In the genomic region with DNA sequence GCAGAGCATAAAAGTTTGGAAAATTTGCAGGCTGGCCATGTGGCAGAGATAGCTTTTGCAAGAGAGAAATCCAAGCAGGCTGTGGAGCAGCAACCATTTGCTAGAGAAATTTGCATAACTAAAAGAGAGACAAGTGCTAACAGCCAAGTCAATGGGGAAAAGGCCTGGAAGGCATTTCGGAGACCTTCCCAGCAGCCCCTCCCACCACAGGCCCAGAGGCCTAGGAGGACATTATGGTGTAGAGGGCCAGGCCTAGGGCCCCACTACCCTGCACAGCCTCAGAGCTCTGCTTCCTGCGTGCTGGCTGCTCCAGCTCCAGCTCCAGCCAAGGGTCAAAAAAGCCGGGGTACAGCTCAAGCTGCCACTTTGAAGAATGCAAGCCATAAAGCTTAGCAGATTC, we compare ENCODE assay signal across 24 cellular contexts.
DNase-seq lines count a peak whose midpoint lies in the region; ATAC-seq, FAIRE-seq and TF ChIP-seq lines count a peak whose summit lies in the region.
"Had no signal": no experiment of that assay in that cellular context is flagged by ENCODE, and none has a peak within 500 bp of the region (broad histone marks: within the 10 kb centered on the region; RNA-seq: fewer than 3 reads in every experiment).

No MANE protein-coding gene starts in this region.

- no peaks in the 10 kb centered on the region for H3K36me3 ChIP-seq in CD4-positive, CD25-positive, alpha-beta regulatory T cell (ENCODE audit: control insufficient read depth, insufficient read depth, low read length)
- H3K36me3 ChIP-seq in GM23338 (ENCODE audit: insufficient read depth) (peaks cover 9% of the 10 kb centered on the region), H1 (ENCODE audit: control insufficient read depth in 2 of 4, insufficient read depth in 4 of 4, low read length in 3 of 4) (0 out of 8 replicates have a peak, but pooled peaks cover 0 to 6% (median 0%) of the 10 kb centered on the region in 4 experiments), gastrocnemius medialis (no peaks in the 10 kb centered on the region)

- POLR2A ChIA-PET in H1 (lab: Charles Lee; ENCODE audit: partially characterized antibody): interaction anchor here (1.0 to 1.6 kb wide), 2 partner anchors 18 to 21 kb away, joined by 3 read pairs; no protein-coding TSS in a partner anchor

- no peak overlapping the region for H3K56ac ChIP-seq in H1 (replicated peaks; ENCODE audit: insufficient read length, low read depth, low read length)

- no peaks in the 10 kb centered on the region for H3K27me3 ChIP-seq in CD4-positive, CD25-positive, alpha-beta regulatory T cell (ENCODE audit: control insufficient read depth, insufficient read depth, low read length)
- H3K27me3 ChIP-seq in GM23338 (ENCODE audit: insufficient read depth) (no peaks in the 10 kb centered on the region), H1 (replicated peaks in 1 of 4; ENCODE audit: control insufficient read depth in 3 of 4, extremely low read depth in 1 of 4, insufficient read depth in 3 of 4, low read length in 3 of 4) (no peaks in the 10 kb centered on the region), gastrocnemius medialis (no peaks in the 10 kb centered on the region)

- DNase-seq in CD4-positive, CD25-positive, alpha-beta regulatory T cell: no peak
- DNase-seq in GM23338 (ENCODE audit: low spot score) (peak; percentile 65), H1 (ENCODE audit: low read depth in 1 of 2, low spot score in 2 of 2) (no peak), gastrocnemius medialis (no peak), superior temporal gyrus (ENCODE audit: extremely low spot score) (no peak), amygdala (lab: John Stamatoyannopoulos, UW) (no peak)
- DNase-seq: C1 segment of cervical spinal cord; CD8-positive, alpha-beta memory T cell; DMS 273 treated with DMSO at 0.1 percent for 48 hours; DMS79; EL; GF-D8; Karpas-422; NCI-H1092 treated with DMSO at 0.1 percent for 48 hours; NCI-H1436; NCI-H187 treated with DMSO at 0.1 percent for 48 hours; NCI-H82; PC-9; SHP77 treated with DMSO at 0.1 percent for 48 hours had no signal

- TF ChIP-seq POLR2A in H1 (IDR thresholded peaks at IDR 0.05; ENCODE audit: control extremely low read depth in 1 of 2, low read depth in 2 of 2, low read length in 2 of 2): no peak
- TF ChIP-seq POLR2A in gastrocnemius medialis (IDR thresholded peaks at IDR 0.05): no peak
- no peak for TF ChIP-seq POLR2A in GM18505 (IDR thresholded peaks at IDR 0.05; ENCODE audit: borderline replicate concordance, extremely low read depth, insufficient read depth, insufficient read length)

- no peak overlapping the region for H3K4me3 ChIP-seq in CD4-positive, CD25-positive, alpha-beta regulatory T cell (ENCODE audit: low read depth, low read length)
- H3K4me3 ChIP-seq in GM23338 (no peak overlapping the region), H1 (ENCODE audit: extremely low read depth in 1 of 4, insufficient read depth in 2 of 4, low read depth in 3 of 4, low read length in 4 of 4) (no peak overlapping the region), gastrocnemius medialis (no peak overlapping the region)
- H3K4me3 ChIP-seq: PC-9 had no signal

- no peak for TF ChIP-seq RAD21 in H1 (IDR thresholded peaks at IDR 0.05 in 1 of 2, conservative IDR thresholded peaks at IDR 0.05 in 1 of 2; ENCODE audit: low read depth in 2 of 2, low read length in 2 of 2)

- H3K9me3 Mint-ChIP-seq in CD4-positive, CD25-positive, alpha-beta regulatory T cell: peaks cover 0 to 1% (median 0%) of the 10 kb centered on the region in 7 donors
- peaks cover 29% of the 10 kb centered on the region for H3K9me3 Mint-ChIP-seq in GM23338
- H3K9me3 Mint-ChIP-seq: CD8-positive, alpha-beta memory T cell had no signal

- H2AFZ ChIP-seq in GM23338 (no peak overlapping the region), H1 (ENCODE audit: low read length) (no peak overlapping the region)
- H2AFZ ChIP-seq: PC-9 had no signal

- no peak overlapping the region for H3K14ac ChIP-seq in H1 (ENCODE audit: insufficient read length)

- H3K9ac ChIP-seq in H1 (replicated peaks in 1 of 4; ENCODE audit: extremely low read depth in 1 of 4, low read depth in 3 of 4, low read length in 3 of 4): no peak overlapping the region

- H3K79me2 ChIP-seq in GM23338 (replicated peaks; ENCODE audit: insufficient read depth): peaks cover 9% of the 10 kb centered on the region; the same call in 1 of the 2 replicates
- H3K79me2 ChIP-seq in H1 (ENCODE audit: control insufficient read depth in 1 of 2, insufficient read depth in 2 of 2, low read length in 2 of 2): no peaks in the 10 kb centered on the region

- no peak for ATAC-seq in CD4-positive, CD25-positive, alpha-beta regulatory T cell (ENCODE audit: low read depth in 2 of 2)
- peak; percentile 79 for ATAC-seq in GM23338
- ATAC-seq in gastrocnemius medialis: no peak
- no peak for ATAC-seq in GM18505 (IDR thresholded peaks at IDR 0.05; ENCODE audit: unreplicated experiment)
- ATAC-seq: HepG2 had no signal

- CTCF ChIA-PET in H1 (lab: Charles Lee; ENCODE audit: partially characterized antibody): interaction anchor here (1.3 kb wide), 1 partner anchor 189 kb away, joined by 3 read pairs; no protein-coding TSS in a partner anchor

- H3K9me3 ChIP-seq in CD4-positive, CD25-positive, alpha-beta regulatory T cell (ENCODE audit: control insufficient read depth in 2 of 2, low read length in 2 of 2): no peaks in the 10 kb centered on the region
- H3K9me3 ChIP-seq in H1 (ENCODE audit: insufficient read depth in 2 of 2, low read depth in 1 of 2, low read length in 1 of 2) (peaks cover 16 to 17% of the 10 kb centered on the region in 2 experiments), gastrocnemius medialis (no peaks in the 10 kb centered on the region)

- no peak overlapping the region for H4K5ac ChIP-seq in H1 (ENCODE audit: insufficient read length, low read depth, low read length)

- H3K4me2 ChIP-seq in GM23338 (peak overlapping the region; percentile 41; the same call in 1 of the 2 replicates), H1 (ENCODE audit: insufficient read depth in 1 of 2, low read depth in 2 of 2, low read length in 2 of 2) (no peak overlapping the region; a peak in 1 of 4 replicates)
- H3K4me2 ChIP-seq: PC-9 had no signal

- H3K4me3 Mint-ChIP-seq in CD4-positive, CD25-positive, alpha-beta regulatory T cell: no peak overlapping the region
- no peak overlapping the region for H3K4me3 Mint-ChIP-seq in GM23338
- H3K4me3 Mint-ChIP-seq: CD8-positive, alpha-beta memory T cell had no signal

- H3K9me2 ChIP-seq in GM23338 (ENCODE audit: insufficient read depth): peaks cover 12% of the 10 kb centered on the region; the same call in 1 of the 2 replicates

- TF ChIP-seq EP300 in H1 (IDR thresholded peaks at IDR 0.05; ENCODE audit: borderline replicate concordance in 1 of 2, low read depth in 2 of 2, low read length in 2 of 2): no peak

- 89% methylated on average over 3 of the region's 3 CpGs; no CpG with 5 or more reads in 1 of the 2 experiments for WGBS in H1 (ENCODE audit: extremely low coverage in 1 of 2, insufficient coverage in 1 of 2, insufficient read length in 1 of 2, insufficient replicate concordance in 2 of 2, low coverage in 1 of 2, low lambda C conversion rate in 2 of 2, missing lambda C conversion rate in 1 of 2), 2 experiments

- in situ Hi-C loops in gastrocnemius medialis (cut with MboI; ENCODE audit: low sequenced_read_pairs in 4 of 4): no loop called here

- no peaks in the 10 kb centered on the region for H3F3A ChIP-seq in GM23338 (replicated peaks; ENCODE audit: low read depth)

- no peak overlapping the region for H2AK5ac ChIP-seq in H1 (ENCODE audit: low read depth, low read length)

- no peak overlapping the region for H2BK120ac ChIP-seq in H1 (replicated peaks; ENCODE audit: low read depth, low read length)

- no peak overlapping the region for H2BK20ac ChIP-seq in H1 (ENCODE audit: low read length)

- no peak overlapping the region for H3K23ac ChIP-seq in H1 (ENCODE audit: insufficient read length)

- H3K18ac ChIP-seq in H1 (ENCODE audit: extremely low read depth, low read length): peak overlapping the region; percentile 38; the same call in 1 of the 2 replicates

- H4K20me1 ChIP-seq in GM23338 (replicated peaks; ENCODE audit: insufficient read depth) (0 out of 2 replicates have a peak, but pooled peaks cover 4% of the 10 kb centered on the region), H1 (replicated peaks in 1 of 2; ENCODE audit: control insufficient read depth in 1 of 2, insufficient read depth in 2 of 2, low read length in 2 of 2) (no peaks in the 10 kb centered on the region)

- peak overlapping the region in 2 of 3 donors; percentile 10 to 13 for H3K27ac Mint-ChIP-seq in CD4-positive, CD25-positive, alpha-beta regulatory T cell
- no peak overlapping the region for H3K27ac Mint-ChIP-seq in GM23338

- no peaks in the 10 kb centered on the region for H3K27me3 Mint-ChIP-seq in CD4-positive, CD25-positive, alpha-beta regulatory T cell
- H3K27me3 Mint-ChIP-seq in GM23338 (ENCODE audit: insufficient read depth, low read depth, poor library complexity): peaks cover 6% of the 10 kb centered on the region

- FAIRE-seq in H1 (lab: Jason Lieb, UNC): no peak
- FAIRE-seq: GM12891, GM19239, H54, HepG2 had no signal

- no peak overlapping the region for H2BK12ac ChIP-seq in H1 (ENCODE audit: low read depth, low read length)

- no peak overlapping the region for H4K8ac ChIP-seq in H1 (ENCODE audit: extremely low read depth, insufficient read depth, low read length)

- peaks cover 21 to 59% (median 42%) of the 10 kb centered on the region in 4 donors for H3K4me1 Mint-ChIP-seq in CD4-positive, CD25-positive, alpha-beta regulatory T cell
- peaks cover 24% of the 10 kb centered on the region for H3K4me1 Mint-ChIP-seq in GM23338

- no peak overlapping the region for H3K27ac ChIP-seq in CD4-positive, CD25-positive, alpha-beta regulatory T cell (ENCODE audit: insufficient read depth, low read length, poor library complexity, severe bottlenecking)
- H3K27ac ChIP-seq in GM23338 (ENCODE audit: low read depth) (peak overlapping the region; percentile 73), H1 (ENCODE audit: low read depth, low read length) (no peak overlapping the region), gastrocnemius medialis (peak overlapping the region; percentile 0 to 86 (median 39))
- H3K27ac ChIP-seq: PC-9 had no signal

- H3K79me1 ChIP-seq in H1 (ENCODE audit: low read depth, low read length): no peaks in the 10 kb centered on the region

- 0 out of 2 replicates have a peak overlapping the region, but pooled peaks have one; percentile 60 for H2BK5ac ChIP-seq in H1 (ENCODE audit: low read depth, low read length)

- intact Hi-C loops in gastrocnemius medialis (cut with DNase I; ENCODE audit: low total_unique reads): loop anchor here (10.0 kb wide), 1 partner anchor 59 kb away; no protein-coding TSS in a partner anchor

- peaks cover 8% of the 10 kb centered on the region for H3K36me3 Mint-ChIP-seq in CD4-positive, CD25-positive, alpha-beta regulatory T cell
- H3K36me3 Mint-ChIP-seq in GM23338 (ENCODE audit: low read depth): peaks cover 31% of the 10 kb centered on the region

- H4K91ac ChIP-seq in H1 (replicated peaks; ENCODE audit: insufficient read length, low read length): no peak overlapping the region

- no peaks in the 10 kb centered on the region; the same call in 1 of the 2 replicates for H3K23me2 ChIP-seq in H1 (ENCODE audit: low read depth, low read length)

- TF ChIP-seq CTCF in GM23338 (conservative IDR thresholded peaks at IDR 0.05; ENCODE audit: low read depth in 2 of 2) (no peak), H1 (IDR thresholded peaks at IDR 0.05; ENCODE audit: control extremely low read depth in 1 of 3, insufficient read depth in 1 of 3, low read depth in 1 of 3, low read length in 3 of 3) (no peak), gastrocnemius medialis (IDR thresholded peaks at IDR 0.05 in 4 of 5, conservative IDR thresholded peaks at IDR 0.05 in 1 of 5) (no peak)

- H3K4me1 ChIP-seq in CD4-positive, CD25-positive, alpha-beta regulatory T cell (ENCODE audit: control insufficient read depth, insufficient read depth, low read length, poor library complexity, severe bottlenecking): no peaks in the 10 kb centered on the region
- H3K4me1 ChIP-seq in GM23338 (ENCODE audit: insufficient read depth) (peaks cover 14% of the 10 kb centered on the region; the same call in 1 of the 2 replicates), H1 (replicated peaks in 1 of 4; ENCODE audit: control insufficient read depth in 3 of 4, insufficient read depth in 4 of 4, low read length in 3 of 4) (peaks cover 0 to 4% (median 3%) of the 10 kb centered on the region in 4 experiments; a peak in 3 of 7 replicates), gastrocnemius medialis (peaks cover 32 to 48% of the 10 kb centered on the region in 2 donors)

- H3K4ac ChIP-seq in H1 (replicated peaks; ENCODE audit: insufficient read length, low read depth, low read length): no peak overlapping the region

- H2BK15ac ChIP-seq in H1 (ENCODE audit: low read length): no peak overlapping the region

Comparison
In these comparisons a context has a peak if more than half of its experiments do, and no peak if none do; other contexts are left out.
1. H3K27ac ChIP-seq: peak in GM23338 (single experiment) and gastrocnemius medialis (4 of 4); none in CD4-positive, CD25-positive, alpha-beta regulatory T cell (single experiment) and H1 (single experiment).